Comparison of ENCODE assay signal across 20 cellular contexts in genomic region chr2:39356922-39357639, GRCh38.
DNase-seq lines count a peak whose midpoint lies in the region; ATAC-seq and TF ChIP-seq lines count a peak whose summit lies in the region.
"Had no signal": no experiment of that assay in that cellular context is flagged by ENCODE, and none has a peak within 500 bp of the region (broad histone marks: within the 10 kb centered on the region; RNA-seq: fewer than 3 reads in every experiment).

No MANE protein-coding gene starts in this region.

- H3K4me3 Mint-ChIP-seq in GM23338 = no peak overlapping the region
- H3K4me3 Mint-ChIP-seq in WTC11 = no peak overlapping the region
- H3K4me3 Mint-ChIP-seq in T-cell = no peak overlapping the region
- H3K4me3 Mint-ChIP-seq: activated naive CD8-positive, alpha-beta T cell had no signal

- H3F3A ChIP-seq in GM23338 (replicated peaks; ENCODE audit: low read depth) = no peaks in the 10 kb centered on the region

- H3K4me2 ChIP-seq in GM23338 = 0 out of 2 replicates have a peak overlapping the region, but pooled peaks have one; percentile 21

- intact Hi-C loops in left ventricle myocardium inferior (cut with micrococcal nuclease) = no loop called here

- peaks cover 9% of the 10 kb centered on the region for H3K4me1 Mint-ChIP-seq in GM23338
- H3K4me1 Mint-ChIP-seq in WTC11 = peaks cover 22% of the 10 kb centered on the region
- H3K4me1 Mint-ChIP-seq in T-cell = no peaks in the 10 kb centered on the region

- H3K4me1 ChIP-seq in GM23338 (ENCODE audit: insufficient read depth) = peaks cover 15% of the 10 kb centered on the region
- H3K4me1 ChIP-seq in left ventricle myocardium inferior = peaks cover 51% of the 10 kb centered on the region
- H3K4me1 ChIP-seq: breast epithelium, SJSA1, suprapubic skin had no signal

- H2AFZ ChIP-seq in GM23338 = no peak overlapping the region

- H3K36me3 Mint-ChIP-seq in GM23338 (ENCODE audit: low read depth) (peaks cover 60% of the 10 kb centered on the region), WTC11 (peaks cover 58% of the 10 kb centered on the region), T-cell (peaks cover 42% of the 10 kb centered on the region)

- ATAC-seq in GM23338 (peak; percentile 69), WTC11 (peak; percentile 70), T-cell (replicated peaks in 1 of 4) (no peak), HG02623 (IDR thresholded peaks at IDR 0.05; ENCODE audit: unreplicated experiment) (no peak)

- H3K9me3 ChIP-seq in left ventricle myocardium inferior (replicated peaks) = peaks cover 24% of the 10 kb centered on the region

- H3K4me3 ChIP-seq in GM23338 (no peak overlapping the region), left ventricle myocardium inferior (no peak overlapping the region)
- H3K4me3 ChIP-seq: breast epithelium, SJSA1, suprapubic skin had no signal

- H3K36me3 ChIP-seq in GM23338 (ENCODE audit: insufficient read depth) (peaks cover 32% of the 10 kb centered on the region), left ventricle myocardium inferior (peaks cover 21% of the 10 kb centered on the region)
- H3K36me3 ChIP-seq: breast epithelium had no signal

- no peak for DNase-seq in GM23338 (ENCODE audit: low spot score)
- DNase-seq in WTC11 (ENCODE audit: low spot score) = no peak
- DNase-seq in left ventricle myocardium inferior = no peak
- DNase-seq in putamen (ENCODE audit: low spot score) = peak; percentile 55
- no peak for DNase-seq in activated effector memory CD4-positive, alpha-beta T cell treated with Interleukin-2 at 50 U/mL for 16 hours
- no peak for DNase-seq in T-cell
- DNase-seq in NCI-H2081 treated with DMSO at 0.1 percent for 48 hours (lab: John Stamatoyannopoulos, UW) = no peak
- DNase-seq: activated T-cell treated with anti-CD3 and anti-CD28 coated beads for 4 hours; COR-L47; effector CD8-positive, alpha-beta T cell; GF-D8; MV-4-11; NCI-H526 treated with DMSO at 0.1 percent for 48 hours; OCI-M1; T1000 had no signal

- H3K79me2 ChIP-seq in GM23338 (replicated peaks; ENCODE audit: insufficient read depth) = peaks cover 63% of the 10 kb centered on the region

- H3K27me3 Mint-ChIP-seq in GM23338 (ENCODE audit: insufficient read depth, low read depth, poor library complexity) (peaks cover 13% of the 10 kb centered on the region), WTC11 (ENCODE audit: low read depth) (peaks cover 12% of the 10 kb centered on the region), T-cell (no peaks in the 10 kb centered on the region)
- H3K27me3 Mint-ChIP-seq: activated naive CD8-positive, alpha-beta T cell had no signal

- H3K9me2 ChIP-seq in GM23338 (ENCODE audit: insufficient read depth) = no peaks in the 10 kb centered on the region

- CTCF ChIA-PET in WTC11 (lab: Charles Lee) = no interaction called here
- CTCF ChIA-PET in T-cell (lab: Charles Lee) = no interaction called here

- POLR2A ChIA-PET in WTC11 (lab: Charles Lee) (no interaction called here), T-cell (lab: Charles Lee) (no interaction called here)

- H4K20me1 ChIP-seq in GM23338 (replicated peaks; ENCODE audit: insufficient read depth) = no peaks in the 10 kb centered on the region

- no peaks in the 10 kb centered on the region for H3K27me3 ChIP-seq in GM23338 (ENCODE audit: insufficient read depth)
- no peaks in the 10 kb centered on the region for H3K27me3 ChIP-seq in left ventricle myocardium inferior (ENCODE audit: low read depth)
- H3K27me3 ChIP-seq: breast epithelium, SJSA1, suprapubic skin had no signal

- TF ChIP-seq CTCF in GM23338 (conservative IDR thresholded peaks at IDR 0.05; ENCODE audit: low read depth in 2 of 2) (no peak), WTC11 (IDR thresholded peaks at IDR 0.05) (no peak), left ventricle myocardium inferior (IDR thresholded peaks at IDR 0.05; ENCODE audit: borderline replicate concordance) (no peak)

- H3K27ac ChIP-seq in GM23338 (ENCODE audit: low read depth) = peak overlapping the region; percentile 41; the same call in 1 of the 2 replicates
- H3K27ac ChIP-seq in left ventricle myocardium inferior (replicated peaks) = peak overlapping the region; percentile 62
- H3K27ac ChIP-seq: breast epithelium, SJSA1, suprapubic skin had no signal

- H3K27ac Mint-ChIP-seq in GM23338 (no peak overlapping the region), WTC11 (peak overlapping the region; percentile 88), T-cell (no peak overlapping the region)
- H3K27ac Mint-ChIP-seq: activated naive CD8-positive, alpha-beta T cell had no signal

- H3K9me3 Mint-ChIP-seq in GM23338 (peaks cover 42% of the 10 kb centered on the region), WTC11 (peaks cover 39% of the 10 kb centered on the region), T-cell (peaks cover 4 to 17% (median 9%) of the 10 kb centered on the region in 3 donors)

TF ChIP-seq in GM23338, 12 proteins besides CTCF, POLR2A, EP300 and RAD21 (continues in another document):
- TF ChIP-seq JUNB (IDR thresholded peaks at IDR 0.05; ENCODE audit: unreplicated experiment) (no peak), REST (IDR thresholded peaks at IDR 0.05; ENCODE audit: unreplicated experiment) (no peak), NANOG (IDR thresholded peaks at IDR 0.05; ENCODE audit: borderline replicate concordance) (0 out of 2 replicates have a peak, but pooled peaks have one; percentile 7), ZNF331 (CRISPR knock-in tag; IDR thresholded peaks at IDR 0.05; ENCODE audit: low read depth) (no peak)

TF ChIP-seq in WTC11, 78 proteins besides CTCF, POLR2A, EP300 and RAD21:
- TF ChIP-seq, protein P1, sequence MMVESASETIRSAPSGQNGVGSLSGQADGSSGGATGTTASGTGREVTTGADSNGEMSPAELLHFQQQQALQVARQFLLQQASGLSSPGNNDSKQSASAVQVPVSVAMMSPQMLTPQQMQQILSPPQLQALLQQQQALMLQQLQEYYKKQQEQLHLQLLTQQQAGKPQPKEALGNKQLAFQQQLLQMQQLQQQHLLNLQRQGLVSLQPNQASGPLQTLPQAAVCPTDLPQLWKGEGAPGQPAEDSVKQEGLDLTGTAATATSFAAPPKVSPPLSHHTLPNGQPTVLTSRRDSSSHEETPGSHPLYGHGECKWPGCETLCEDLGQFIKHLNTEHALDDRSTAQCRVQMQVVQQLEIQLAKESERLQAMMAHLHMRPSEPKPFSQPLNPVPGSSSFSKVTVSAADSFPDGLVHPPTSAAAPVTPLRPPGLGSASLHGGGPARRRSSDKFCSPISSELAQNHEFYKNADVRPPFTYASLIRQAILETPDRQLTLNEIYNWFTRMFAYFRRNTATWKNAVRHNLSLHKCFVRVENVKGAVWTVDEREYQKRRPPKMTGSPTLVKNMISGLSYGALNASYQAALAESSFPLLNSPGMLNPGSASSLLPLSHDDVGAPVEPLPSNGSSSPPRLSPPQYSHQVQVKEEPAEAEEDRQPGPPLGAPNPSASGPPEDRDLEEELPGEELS (CRISPR knock-in tag; IDR thresholded peaks at IDR 0.05) = no peak
- TF ChIP-seq USF1 (CRISPR knock-in tag; IDR thresholded peaks at IDR 0.05) (peak; percentile 43; the same call in 1 of the 2 replicates), TEAD1 (CRISPR knock-in tag; IDR thresholded peaks at IDR 0.05) (peak; percentile 35; the same call in 1 of the 2 replicates)

Comparison
In these comparisons a context has a peak if more than half of its experiments do, and no peak if none do; other contexts are left out.
1. ATAC-seq: peak in GM23338 (single experiment) and WTC11 (single experiment); none in T-cell (0 of 4) and HG02623 (single experiment).